In genomic region chr4:184282895-184283654, GRCh38 we compare ENCODE assay signal across 1 cellular context.
TF ChIP-seq lines count a peak whose summit lies in the region.

No MANE protein-coding gene starts in this region.

TF ChIP-seq in GM12878, 131 proteins besides CTCF, POLR2A, EP300 and RAD21 (continued from another document and continues in another):
- TF ChIP-seq, protein P1, sequence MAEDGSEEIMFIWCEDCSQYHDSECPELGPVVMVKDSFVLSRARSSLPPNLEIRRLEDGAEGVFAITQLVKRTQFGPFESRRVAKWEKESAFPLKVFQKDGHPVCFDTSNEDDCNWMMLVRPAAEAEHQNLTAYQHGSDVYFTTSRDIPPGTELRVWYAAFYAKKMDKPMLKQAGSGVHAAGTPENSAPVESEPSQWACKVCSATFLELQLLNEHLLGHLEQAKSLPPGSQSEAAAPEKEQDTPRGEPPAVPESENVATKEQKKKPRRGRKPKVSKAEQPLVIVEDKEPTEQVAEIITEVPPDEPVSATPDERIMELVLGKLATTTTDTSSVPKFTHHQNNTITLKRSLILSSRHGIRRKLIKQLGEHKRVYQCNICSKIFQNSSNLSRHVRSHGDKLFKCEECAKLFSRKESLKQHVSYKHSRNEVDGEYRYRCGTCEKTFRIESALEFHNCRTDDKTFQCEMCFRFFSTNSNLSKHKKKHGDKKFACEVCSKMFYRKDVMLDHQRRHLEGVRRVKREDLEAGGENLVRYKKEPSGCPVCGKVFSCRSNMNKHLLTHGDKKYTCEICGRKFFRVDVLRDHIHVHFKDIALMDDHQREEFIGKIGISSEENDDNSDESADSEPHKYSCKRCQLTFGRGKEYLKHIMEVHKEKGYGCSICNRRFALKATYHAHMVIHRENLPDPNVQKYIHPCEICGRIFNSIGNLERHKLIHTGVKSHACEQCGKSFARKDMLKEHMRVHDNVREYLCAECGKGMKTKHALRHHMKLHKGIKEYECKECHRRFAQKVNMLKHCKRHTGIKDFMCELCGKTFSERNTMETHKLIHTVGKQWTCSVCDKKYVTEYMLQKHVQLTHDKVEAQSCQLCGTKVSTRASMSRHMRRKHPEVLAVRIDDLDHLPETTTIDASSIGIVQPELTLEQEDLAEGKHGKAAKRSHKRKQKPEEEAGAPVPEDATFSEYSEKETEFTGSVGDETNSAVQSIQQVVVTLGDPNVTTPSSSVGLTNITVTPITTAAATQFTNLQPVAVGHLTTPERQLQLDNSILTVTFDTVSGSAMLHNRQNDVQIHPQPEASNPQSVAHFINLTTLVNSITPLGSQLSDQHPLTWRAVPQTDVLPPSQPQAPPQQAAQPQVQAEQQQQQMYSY (CRISPR knock-in tag; IDR thresholded peaks at IDR 0.05), result no peak
- 0 out of 2 replicates have a peak, but pooled peaks have one; percentile 57 for TF ChIP-seq ZBTB4 (CRISPR knock-in tag; IDR thresholded peaks at IDR 0.05)
- peak; percentile 95 for TF ChIP-seq TBL1XR1 (IDR thresholded peaks at IDR 0.05; ENCODE audit: low read depth, low read length)
- no peak for TF ChIP-seq SREBF1 (IDR thresholded peaks at IDR 0.05; ENCODE audit: low read length)
- TF ChIP-seq RCOR1 (conservative IDR thresholded peaks at IDR 0.05; ENCODE audit: low read depth, low read length), result 0 out of 2 replicates have a peak, but pooled peaks have one; percentile 46
- TF ChIP-seq, protein P2, sequence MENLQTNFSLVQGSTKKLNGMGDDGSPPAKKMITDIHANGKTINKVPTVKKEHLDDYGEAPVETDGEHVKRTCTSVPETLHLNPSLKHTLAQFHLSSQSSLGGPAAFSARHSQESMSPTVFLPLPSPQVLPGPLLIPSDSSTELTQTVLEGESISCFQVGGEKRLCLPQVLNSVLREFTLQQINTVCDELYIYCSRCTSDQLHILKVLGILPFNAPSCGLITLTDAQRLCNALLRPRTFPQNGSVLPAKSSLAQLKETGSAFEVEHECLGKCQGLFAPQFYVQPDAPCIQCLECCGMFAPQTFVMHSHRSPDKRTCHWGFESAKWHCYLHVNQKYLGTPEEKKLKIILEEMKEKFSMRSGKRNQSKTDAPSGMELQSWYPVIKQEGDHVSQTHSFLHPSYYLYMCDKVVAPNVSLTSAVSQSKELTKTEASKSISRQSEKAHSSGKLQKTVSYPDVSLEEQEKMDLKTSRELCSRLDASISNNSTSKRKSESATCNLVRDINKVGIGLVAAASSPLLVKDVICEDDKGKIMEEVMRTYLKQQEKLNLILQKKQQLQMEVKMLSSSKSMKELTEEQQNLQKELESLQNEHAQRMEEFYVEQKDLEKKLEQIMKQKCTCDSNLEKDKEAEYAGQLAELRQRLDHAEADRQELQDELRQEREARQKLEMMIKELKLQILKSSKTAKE (IDR thresholded peaks at IDR 0.05; ENCODE audit: low read depth, poor library complexity, severe bottlenecking), result peak; percentile 95
- TF ChIP-seq CHD2 (IDR thresholded peaks at IDR 0.05; ENCODE audit: borderline replicate concordance, low read depth, low read length), result peak; percentile 69; the same call in 1 of the 2 replicates
- no peak for TF ChIP-seq ASH2L (IDR thresholded peaks at IDR 0.05; ENCODE audit: borderline replicate concordance, low read depth)
- TF ChIP-seq HSF1 (IDR thresholded peaks at IDR 0.05; ENCODE audit: low read depth, low read length), result no peak
- TF ChIP-seq TCF3 (IDR thresholded peaks at IDR 0.05; ENCODE audit: borderline replicate concordance, insufficient read depth, low read depth, low read length), result peak; percentile 96
- TF ChIP-seq NFYA (IDR thresholded peaks at IDR 0.05; ENCODE audit: borderline replicate concordance, low read depth, low read length), result no peak
- TF ChIP-seq STAT1 (conservative IDR thresholded peaks at IDR 0.05), result no peak
- TF ChIP-seq RBBP5 (conservative IDR thresholded peaks at IDR 0.05), result no peak
- TF ChIP-seq ZZZ3 (IDR thresholded peaks at IDR 0.05; ENCODE audit: control insufficient read depth, insufficient read length, low read depth), result no peak
- no peak for TF ChIP-seq BRCA1 (IDR thresholded peaks at IDR 0.05; ENCODE audit: low read depth, low read length)
- no peak for TF ChIP-seq ZSCAN29 (IDR thresholded peaks at IDR 0.05)
- TF ChIP-seq STAT3 (IDR thresholded peaks at IDR 0.05; ENCODE audit: low read depth, low read length), result no peak; the same call in 1 of the 2 replicates
- TF ChIP-seq FOS (IDR thresholded peaks at IDR 0.05; ENCODE audit: borderline replicate concordance, extremely low read depth, insufficient read length), result no peak
- TF ChIP-seq E2F8 (IDR thresholded peaks at IDR 0.05; ENCODE audit: low read depth, partially characterized antibody), result no peak
- TF ChIP-seq POU2F2 (IDR thresholded peaks at IDR 0.05; ENCODE audit: borderline replicate concordance, low read depth, low read length), result peak; percentile 77; the same call in 2 of the 3 replicates
- TF ChIP-seq ZNF622 (IDR thresholded peaks at IDR 0.05), result no peak
- TF ChIP-seq SUZ12 (IDR thresholded peaks at IDR 0.05; ENCODE audit: unreplicated experiment), result no peak
- TF ChIP-seq, protein P3, sequence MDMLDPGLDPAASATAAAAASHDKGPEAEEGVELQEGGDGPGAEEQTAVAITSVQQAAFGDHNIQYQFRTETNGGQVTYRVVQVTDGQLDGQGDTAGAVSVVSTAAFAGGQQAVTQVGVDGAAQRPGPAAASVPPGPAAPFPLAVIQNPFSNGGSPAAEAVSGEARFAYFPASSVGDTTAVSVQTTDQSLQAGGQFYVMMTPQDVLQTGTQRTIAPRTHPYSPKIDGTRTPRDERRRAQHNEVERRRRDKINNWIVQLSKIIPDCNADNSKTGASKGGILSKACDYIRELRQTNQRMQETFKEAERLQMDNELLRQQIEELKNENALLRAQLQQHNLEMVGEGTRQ (IDR thresholded peaks at IDR 0.05; ENCODE audit: borderline replicate concordance, low read depth, low read length), result no peak
- peak; percentile 94 for TF ChIP-seq NR2F1 (conservative IDR thresholded peaks at IDR 0.05)
- peak; percentile 48 for TF ChIP-seq TARDBP (IDR thresholded peaks at IDR 0.05; ENCODE audit: borderline replicate concordance)
- no peak for TF ChIP-seq PAX8 (IDR thresholded peaks at IDR 0.05)
- no peak for TF ChIP-seq KLF5 (IDR thresholded peaks at IDR 0.05; ENCODE audit: partially characterized antibody)
- peak; percentile 88 for TF ChIP-seq MTA2 (IDR thresholded peaks at IDR 0.05; ENCODE audit: low read depth)
- TF ChIP-seq SMC3 (IDR thresholded peaks at IDR 0.05; ENCODE audit: borderline replicate concordance, low read length), result no peak; the same call in 1 of the 2 replicates
- TF ChIP-seq FOXK2 (IDR thresholded peaks at IDR 0.05), result no peak
- peak; percentile 81 for TF ChIP-seq ZNF687 (IDR thresholded peaks at IDR 0.05)
- TF ChIP-seq, protein P4, sequence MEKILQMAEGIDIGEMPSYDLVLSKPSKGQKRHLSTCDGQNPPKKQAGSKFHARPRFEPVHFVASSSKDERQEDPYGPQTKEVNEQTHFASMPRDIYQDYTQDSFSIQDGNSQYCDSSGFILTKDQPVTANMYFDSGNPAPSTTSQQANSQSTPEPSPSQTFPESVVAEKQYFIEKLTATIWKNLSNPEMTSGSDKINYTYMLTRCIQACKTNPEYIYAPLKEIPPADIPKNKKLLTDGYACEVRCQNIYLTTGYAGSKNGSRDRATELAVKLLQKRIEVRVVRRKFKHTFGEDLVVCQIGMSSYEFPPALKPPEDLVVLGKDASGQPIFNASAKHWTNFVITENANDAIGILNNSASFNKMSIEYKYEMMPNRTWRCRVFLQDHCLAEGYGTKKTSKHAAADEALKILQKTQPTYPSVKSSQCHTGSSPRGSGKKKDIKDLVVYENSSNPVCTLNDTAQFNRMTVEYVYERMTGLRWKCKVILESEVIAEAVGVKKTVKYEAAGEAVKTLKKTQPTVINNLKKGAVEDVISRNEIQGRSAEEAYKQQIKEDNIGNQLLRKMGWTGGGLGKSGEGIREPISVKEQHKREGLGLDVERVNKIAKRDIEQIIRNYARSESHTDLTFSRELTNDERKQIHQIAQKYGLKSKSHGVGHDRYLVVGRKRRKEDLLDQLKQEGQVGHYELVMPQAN (conservative IDR thresholded peaks at IDR 0.05), result no peak
- TF ChIP-seq SPI1 (IDR thresholded peaks at IDR 0.05; ENCODE audit: borderline replicate concordance, insufficient read depth, low read depth, low read length), result no peak
- TF ChIP-seq, protein P5, sequence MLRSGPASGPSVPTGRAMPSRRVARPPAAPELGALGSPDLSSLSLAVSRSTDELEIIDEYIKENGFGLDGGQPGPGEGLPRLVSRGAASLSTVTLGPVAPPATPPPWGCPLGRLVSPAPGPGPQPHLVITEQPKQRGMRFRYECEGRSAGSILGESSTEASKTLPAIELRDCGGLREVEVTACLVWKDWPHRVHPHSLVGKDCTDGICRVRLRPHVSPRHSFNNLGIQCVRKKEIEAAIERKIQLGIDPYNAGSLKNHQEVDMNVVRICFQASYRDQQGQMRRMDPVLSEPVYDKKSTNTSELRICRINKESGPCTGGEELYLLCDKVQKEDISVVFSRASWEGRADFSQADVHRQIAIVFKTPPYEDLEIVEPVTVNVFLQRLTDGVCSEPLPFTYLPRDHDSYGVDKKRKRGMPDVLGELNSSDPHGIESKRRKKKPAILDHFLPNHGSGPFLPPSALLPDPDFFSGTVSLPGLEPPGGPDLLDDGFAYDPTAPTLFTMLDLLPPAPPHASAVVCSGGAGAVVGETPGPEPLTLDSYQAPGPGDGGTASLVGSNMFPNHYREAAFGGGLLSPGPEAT (IDR thresholded peaks at IDR 0.05; ENCODE audit: low read depth), result peak; percentile 79
- TF ChIP-seq BMI1 (IDR thresholded peaks at IDR 0.05; ENCODE audit: borderline replicate concordance), result peak; percentile 60; the same call in 1 of the 2 replicates
- no peak for TF ChIP-seq NFXL1 (IDR thresholded peaks at IDR 0.05; ENCODE audit: borderline replicate concordance)
